Comparison of ENCODE assay signal across 1 cellular context in the genomic region with DNA sequence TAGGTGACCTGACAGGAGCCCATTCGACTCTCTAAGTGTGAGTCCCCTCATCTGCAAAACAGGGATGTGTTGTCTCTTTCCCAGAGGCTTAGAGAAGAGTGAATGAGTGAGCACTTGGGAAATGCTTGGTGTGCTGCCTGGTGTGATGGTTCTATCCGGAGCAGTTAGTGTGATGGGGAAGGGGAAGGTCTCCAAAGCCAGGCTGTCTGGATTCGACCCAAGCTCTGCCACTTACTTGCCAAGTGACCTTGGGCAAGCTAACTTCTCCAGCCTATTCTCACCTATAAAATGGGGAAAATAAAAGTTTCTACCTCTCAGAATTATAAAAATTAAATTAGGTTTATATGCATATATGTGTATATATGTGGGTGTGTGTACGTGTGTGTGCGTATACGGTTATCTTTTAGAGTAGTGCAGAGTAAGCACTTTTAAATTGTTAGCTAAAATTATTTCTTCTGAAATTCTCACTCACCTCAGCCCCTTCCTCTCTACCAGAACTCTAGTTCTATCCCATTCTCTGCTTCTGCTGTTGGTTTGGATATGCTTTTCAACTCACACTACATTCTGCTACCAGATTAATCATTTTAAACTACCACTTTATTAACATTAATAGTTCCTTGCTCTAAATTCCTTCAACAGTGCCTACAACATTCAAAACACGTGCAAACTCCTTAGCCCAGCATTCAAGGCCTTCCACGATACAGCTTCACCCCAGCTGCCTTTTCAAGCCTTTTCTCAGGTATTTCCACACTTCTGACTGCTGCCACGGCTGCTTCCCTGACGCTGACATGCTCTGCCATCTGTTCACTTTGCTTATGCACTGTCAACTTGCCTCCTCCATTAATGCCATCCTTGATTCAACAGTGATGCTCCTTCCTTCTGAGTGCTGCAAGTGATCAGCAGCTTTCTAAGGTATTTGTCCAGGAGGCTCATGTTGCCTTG.
A peak's percentile ranks its signal among the peaks of the same experiment; 100 is the strongest.
TF ChIP-seq lines count a peak whose summit lies in the region.

No MANE protein-coding gene starts in this region.

TF ChIP-seq in HepG2, 621 proteins besides CTCF, POLR2A, EP300 and RAD21:
- TF ChIP-seq MAFK (conservative IDR thresholded peaks at IDR 0.05 in 1 of 2, IDR thresholded peaks at IDR 0.05 in 1 of 2; ENCODE audit: low read length in 2 of 2) (peak; percentile 48 to 80; a peak in 3 of 4 replicates), SSRP1 (CRISPR knock-in tag; IDR thresholded peaks at IDR 0.05) (no peak), FOXJ3 (CRISPR knock-in tag; IDR thresholded peaks at IDR 0.05; ENCODE audit: borderline replicate concordance) (no peak), SP2 (CRISPR knock-in tag; IDR thresholded peaks at IDR 0.05) (no peak), MAFF (IDR thresholded peaks at IDR 0.05; ENCODE audit: low read depth, low read length) (peak; percentile 46; the same call in 1 of the 2 replicates), ZNF557 (CRISPR knock-in tag; IDR thresholded peaks at IDR 0.05) (no peak)
